12 cellular contexts compared by ENCODE assay signal in the genomic region with DNA sequence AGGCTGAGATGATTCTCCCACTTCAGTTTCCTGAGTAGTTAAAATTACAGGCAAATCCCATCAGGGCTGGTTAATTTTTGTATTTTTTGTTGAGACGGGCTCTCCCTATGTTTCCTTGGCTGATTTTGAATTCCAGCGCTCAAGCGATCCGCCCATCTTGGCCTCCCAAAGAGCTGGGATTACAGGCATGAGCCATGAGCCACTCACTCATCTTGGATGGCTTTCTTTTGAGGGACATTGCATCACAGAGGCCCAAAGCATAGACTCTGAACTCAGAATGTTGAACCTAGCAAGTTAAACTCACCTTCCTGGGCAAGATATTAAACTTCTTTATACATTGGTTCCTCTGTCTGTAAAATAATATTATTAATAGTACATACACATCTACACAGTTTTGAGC. TPM values are rescaled to one million over a fixed set of nuclear protein-coding genes. Genes with fewer than 3 reads are reported as not detected.
DNase-seq lines count a peak whose midpoint lies in the region; ATAC-seq and TF ChIP-seq lines count a peak whose summit lies in the region.
"Had no signal": no experiment of that assay in that cellular context is flagged by ENCODE, and none has a peak within 500 bp of the region (broad histone marks: within the 10 kb centered on the region; RNA-seq: fewer than 3 reads in every experiment).

No MANE protein-coding gene starts in this region.

- H3K27ac Mint-ChIP-seq in activated naive CD8-positive, alpha-beta T cell treated with anti-CD3 and anti-CD28 coated beads, Interleukin-2, amount 50 U/mL, for 24 hours: peak overlapping the region; percentile 91
- H3K27ac Mint-ChIP-seq in neural progenitor cell: no peak overlapping the region
- no peak overlapping the region for H3K27ac Mint-ChIP-seq in progenitor cell of endocrine pancreas

- peaks cover 0 to 9% (median 0%) of the 10 kb centered on the region in 9 donors for H3K36me3 ChIP-seq in heart right ventricle
- H3K36me3 ChIP-seq in right lobe of liver: no peaks in the 10 kb centered on the region
- no peaks in the 10 kb centered on the region for H3K36me3 ChIP-seq in neural progenitor cell

- WGBS in heart right ventricle, 2 donors: 84 to 87% methylated on average over 4 of the region's 4 CpGs
- 76% methylated on average over 4 of the region's 4 CpGs for WGBS in right lobe of liver (ENCODE audit: insufficient coverage, low coverage, low lambda C conversion rate, missing lambda C conversion rate)

- intact Hi-C loops in heart right ventricle (cut with DNase I) (no loop called here), Right ventricle myocardium inferior (cut with DNase I) (no loop called here), right lobe of liver (cut with DNase I) (no loop called here)

- H2AFZ ChIP-seq in neural progenitor cell (replicated peaks): no peak overlapping the region

- no peaks in the 10 kb centered on the region for H3K9me3 Mint-ChIP-seq in activated naive CD8-positive, alpha-beta T cell treated with anti-CD3 and anti-CD28 coated beads, Interleukin-2, amount 50 U/mL, for 24 hours
- H3K9me3 Mint-ChIP-seq in neural progenitor cell: no peaks in the 10 kb centered on the region
- H3K9me3 Mint-ChIP-seq in progenitor cell of endocrine pancreas (ENCODE audit: low read depth): peaks cover 3% of the 10 kb centered on the region

- TF ChIP-seq CTCF in heart right ventricle (IDR thresholded peaks at IDR 0.05) (no peak), right lobe of liver (IDR thresholded peaks at IDR 0.05) (no peak), neural progenitor cell (IDR thresholded peaks at IDR 0.05) (no peak), progenitor cell of endocrine pancreas (IDR thresholded peaks at IDR 0.05; ENCODE audit: unreplicated experiment) (no peak)

- H3K4me3 ChIP-seq in heart right ventricle (peak overlapping the region in 4 of 10 donors; percentile 40 to 57 (median 51)), right lobe of liver (no peak overlapping the region), neural progenitor cell (no peak overlapping the region)

- H3K79me2 ChIP-seq in neural progenitor cell (ENCODE audit: low read depth): no peaks in the 10 kb centered on the region

- H3K9ac ChIP-seq in neural progenitor cell: no peak overlapping the region

- peak overlapping the region; percentile 87 for H3K4me3 Mint-ChIP-seq in activated naive CD8-positive, alpha-beta T cell treated with anti-CD3 and anti-CD28 coated beads, Interleukin-2, amount 50 U/mL, for 24 hours
- no peak overlapping the region for H3K4me3 Mint-ChIP-seq in neural progenitor cell
- H3K4me3 Mint-ChIP-seq in progenitor cell of endocrine pancreas (ENCODE audit: low read depth): no peak overlapping the region

- no peaks in the 10 kb centered on the region for H3F3A ChIP-seq in neural progenitor cell (ENCODE audit: low read depth)

- peaks cover 11% of the 10 kb centered on the region for H3K36me3 Mint-ChIP-seq in activated naive CD8-positive, alpha-beta T cell treated with anti-CD3 and anti-CD28 coated beads, Interleukin-2, amount 50 U/mL, for 24 hours (ENCODE audit: low read depth)
- H3K36me3 Mint-ChIP-seq in neural progenitor cell (no peaks in the 10 kb centered on the region), progenitor cell of endocrine pancreas (ENCODE audit: insufficient read depth) (no peaks in the 10 kb centered on the region)

- no peak overlapping the region for H3K4me2 ChIP-seq in neural progenitor cell

- H3K27ac ChIP-seq in heart right ventricle (peak overlapping the region in 8 of 10 donors; percentile 19 to 93 (median 74)), right lobe of liver (peak overlapping the region in 2 of 3 donors; percentile 60 to 76), neural progenitor cell (no peak overlapping the region)

- ATAC-seq in heart right ventricle (no peak), Right ventricle myocardium inferior (no peak), right lobe of liver (no peak)
- no peak for ATAC-seq in activated naive CD8-positive, alpha-beta T cell treated with anti-CD3 and anti-CD28 coated beads, Interleukin-2, amount 50 U/mL, for 24 hours

- peaks cover 54% of the 10 kb centered on the region for H3K4me1 Mint-ChIP-seq in activated naive CD8-positive, alpha-beta T cell treated with anti-CD3 and anti-CD28 coated beads, Interleukin-2, amount 50 U/mL, for 24 hours
- H3K4me1 Mint-ChIP-seq in neural progenitor cell (no peaks in the 10 kb centered on the region), progenitor cell of endocrine pancreas (ENCODE audit: low read depth) (no peaks in the 10 kb centered on the region)

- no peaks in the 10 kb centered on the region for H4K20me1 ChIP-seq in neural progenitor cell (ENCODE audit: low read depth)

- DNase-seq in heart right ventricle (no peak), Right ventricle myocardium inferior (ENCODE audit: missing footprints) (no peak), right lobe of liver (peak in 1 of 3 donors; percentile 43), neural progenitor cell (ENCODE audit: low spot score) (no peak), progenitor cell of endocrine pancreas (ENCODE audit: low spot score, unreplicated experiment) (no peak), HPDE6-E6E7 (ENCODE audit: extremely low spot score) (no peak), NOMO-1 treated with dmso at 0.1 percent for 144 hours (lab: John Stamatoyannopoulos, UW; ENCODE audit: unreplicated experiment) (no peak)
- DNase-seq in activated naive CD8-positive, alpha-beta T cell treated with anti-CD3 and anti-CD28 coated beads, Interleukin-2, amount 50 U/mL, for 24 hours: no peak
- DNase-seq: NCI-H1105 treated with DMSO at 0.1 percent for 48 hours had no signal

- no peaks in the 10 kb centered on the region for H3K27me3 Mint-ChIP-seq in activated naive CD8-positive, alpha-beta T cell treated with anti-CD3 and anti-CD28 coated beads, Interleukin-2, amount 50 U/mL, for 24 hours
- H3K27me3 Mint-ChIP-seq in neural progenitor cell (ENCODE audit: insufficient read depth, low read depth) (no peaks in the 10 kb centered on the region), progenitor cell of endocrine pancreas (no peaks in the 10 kb centered on the region)

- H3K4me1 ChIP-seq in heart right ventricle (peaks cover 0 to 45% (median 6%) of the 10 kb centered on the region in 9 donors), right lobe of liver (no peaks in the 10 kb centered on the region), neural progenitor cell (no peaks in the 10 kb centered on the region)

- H3K27me3 ChIP-seq in heart right ventricle (no peaks in the 10 kb centered on the region), right lobe of liver (no peaks in the 10 kb centered on the region), neural progenitor cell (no peaks in the 10 kb centered on the region)

- TF ChIP-seq POLR2A in right lobe of liver (IDR thresholded peaks at IDR 0.05): no peak

- H3K9me3 ChIP-seq in heart right ventricle (no peaks in the 10 kb centered on the region), right lobe of liver (no peaks in the 10 kb centered on the region), neural progenitor cell (ENCODE audit: low read depth) (no peaks in the 10 kb centered on the region)

RNA-seq across cellular contexts. Expression of gene CARD16, which starts 0.8 kb away (rescaled TPM):
- 10 to 100 TPM in 3 of 10 donors, 1 to 10 TPM in 7; 4.8 to 29.5 (median 7.0) TPM for total RNA-seq in heart right ventricle
- polyA plus RNA-seq in heart right ventricle: 10 to 100 TPM; 16.4 to 31.7 TPM
- total RNA-seq in Right ventricle myocardium inferior: 9.2 TPM
- 10 to 100 TPM in 2 of 6 experiments, 1 to 10 TPM in 4; 1.8 to 12.8 (median 7.1) TPM for total RNA-seq in right lobe of liver
- not detected in 2 replicates for total RNA-seq in neural progenitor cell (ENCODE audit: low replicate concordance)
- total RNA-seq in progenitor cell of endocrine pancreas: not detected in 2 replicates
- total RNA-seq: kidney epithelial cell had no signal

RNA-seq across cellular contexts. Expression of gene CASP1, which starts 11.0 kb away (rescaled TPM):
- total RNA-seq in heart right ventricle: 10 to 100 TPM in 2 of 10 donors, 1 to 10 TPM in 8; 4.3 to 35.5 (median 7.5) TPM
- 10 to 100 TPM in 1 of 2 donors, 1 to 10 TPM in 1; 8.9 to 11.6 TPM for polyA plus RNA-seq in heart right ventricle
- 11.9 TPM for total RNA-seq in Right ventricle myocardium inferior
- total RNA-seq in right lobe of liver: 10 to 100 TPM in 2 of 6 experiments, 1 to 10 TPM in 4; 3.7 to 19.2 (median 6.5) TPM
- not detected in 2 replicates for total RNA-seq in neural progenitor cell (ENCODE audit: low replicate concordance)
- total RNA-seq in progenitor cell of endocrine pancreas: not detected in 2 replicates

RNA-seq across cellular contexts. Expression of gene CASP5, which starts 22.9 kb away (rescaled TPM):
- total RNA-seq in heart right ventricle (under 1 TPM in 3 of 10 donors, not detected in 7; 0.18 to 0.79 (median 0.25) TPM), Right ventricle myocardium inferior (not detected), right lobe of liver (under 1 TPM in 3 of 6 experiments, not detected in 3; 0.27 to 0.50 (median 0.35) TPM), neural progenitor cell (ENCODE audit: low replicate concordance) (not detected in 2 replicates), progenitor cell of endocrine pancreas (not detected in 2 replicates)
- under 1 TPM in 1 of 2 donors, not detected in 1; 0.03 TPM for polyA plus RNA-seq in heart right ventricle
- total RNA-seq: Calu3, dermis microvascular lymphatic vessel endothelial cell, kidney epithelial cell had no signal
